Comparison of ENCODE assay signal across 1 cellular context in the genomic region with DNA sequence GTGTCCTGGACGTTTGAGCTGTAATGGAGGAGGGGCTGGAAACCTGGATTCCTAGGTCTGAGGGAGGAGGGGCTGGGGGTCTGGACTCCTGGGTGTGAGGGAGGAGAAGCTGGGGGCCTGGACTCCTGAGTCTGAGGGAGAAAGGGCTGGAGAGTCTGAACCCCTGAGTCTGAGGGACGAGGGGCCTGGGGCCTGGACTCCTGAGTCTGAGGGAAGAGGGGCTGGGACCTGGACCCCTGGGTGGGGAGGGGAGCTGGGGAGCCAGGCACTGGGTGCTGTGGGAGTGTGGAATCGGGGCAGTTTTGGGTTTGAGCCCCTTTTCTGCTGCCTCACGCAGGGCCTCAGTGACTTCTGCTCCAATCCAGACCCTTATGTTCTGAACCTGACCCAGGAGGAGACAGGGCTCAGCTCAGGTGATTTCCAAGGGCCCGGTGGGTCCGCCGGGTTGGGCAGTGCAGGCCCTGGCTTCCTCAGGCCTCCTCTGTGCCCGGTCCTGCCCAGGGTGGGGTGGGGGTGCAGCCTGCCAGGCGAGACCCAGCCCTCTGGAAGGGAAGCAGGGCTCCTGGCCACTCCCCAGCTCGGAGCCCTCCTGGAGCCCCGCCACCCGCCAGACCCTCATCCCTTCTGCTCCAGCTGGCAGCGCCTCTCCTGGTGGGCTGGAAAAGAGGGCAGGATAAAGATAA.
TF ChIP-seq lines count a peak whose summit lies in the region.

No MANE protein-coding gene starts in this region.

TF ChIP-seq in IMR-90, 13 proteins besides CTCF, POLR2A, EP300 and RAD21:
- TF ChIP-seq BHLHE40 (IDR thresholded peaks at IDR 0.05; ENCODE audit: low read depth, low read length) (no peak), CHD1 (IDR thresholded peaks at IDR 0.05; ENCODE audit: low read depth, low read length) (no peak)
